11 cellular contexts compared by ENCODE assay signal in genomic region chr1:117673405-117673804, GRCh38.
DNase-seq lines count a peak whose midpoint lies in the region; ATAC-seq, FAIRE-seq and TF ChIP-seq lines count a peak whose summit lies in the region.
"Had no signal": no experiment of that assay in that cellular context is flagged by ENCODE, and none has a peak within 500 bp of the region (broad histone marks: within the 10 kb centered on the region; RNA-seq: fewer than 3 reads in every experiment).

No MANE protein-coding gene starts in this region.

- no peak overlapping the region for H3K27ac ChIP-seq in HEK293 (ENCODE audit: extremely low read depth, low read depth, low read length)
- no peak overlapping the region for H3K27ac ChIP-seq in astrocyte (ENCODE audit: low read depth, low read length)
- H3K27ac ChIP-seq in keratinocyte (ENCODE audit: control insufficient read depth, insufficient read depth, low read length): no peak overlapping the region
- H3K27ac ChIP-seq in Peyer's patch: no peak overlapping the region

- TF ChIP-seq POLR2A in Peyer's patch (IDR thresholded peaks at IDR 0.05): no peak

- DNase-seq in AG20443 (ENCODE audit: low spot score): peak; percentile 64
- DNase-seq in astrocyte (ENCODE audit: low read depth): peak; percentile 85
- peak; percentile 54 for DNase-seq in keratinocyte (ENCODE audit: low read depth, low spot score)
- no peak for DNase-seq in Peyer's patch
- DNase-seq in NCI-H1436 treated with DMSO at 0.1 percent for 48 hours (lab: John Stamatoyannopoulos, UW): no peak
- no peak for DNase-seq in NCI-H1092 treated with DMSO at 0.1 percent for 48 hours (lab: John Stamatoyannopoulos, UW)

- H3K4me2 ChIP-seq in astrocyte (ENCODE audit: low read length) (peak overlapping the region; percentile 33), keratinocyte (ENCODE audit: control insufficient read depth, extremely low read depth, insufficient read depth, low read depth, low read length) (no peak overlapping the region)

- no peaks in the 10 kb centered on the region for H3K4me1 ChIP-seq in HEK293 (ENCODE audit: control insufficient read depth, insufficient read depth, low read length)
- peaks cover 12% of the 10 kb centered on the region for H3K4me1 ChIP-seq in astrocyte (ENCODE audit: insufficient read depth, low read length)
- H3K4me1 ChIP-seq in keratinocyte (ENCODE audit: control insufficient read depth, extremely low read depth, insufficient read depth, low read length): peaks cover 3% of the 10 kb centered on the region
- peaks cover 0 to 21% (median 2%) of the 10 kb centered on the region in 4 donors for H3K4me1 ChIP-seq in Peyer's patch

- no peak overlapping the region for H2AFZ ChIP-seq in astrocyte (ENCODE audit: low read depth, low read length)
- H2AFZ ChIP-seq in keratinocyte (ENCODE audit: control insufficient read depth, low read length): no peak overlapping the region

- H3K9ac ChIP-seq in astrocyte (ENCODE audit: low read length): no peak overlapping the region
- no peak overlapping the region for H3K9ac ChIP-seq in keratinocyte (ENCODE audit: control insufficient read depth, extremely low read depth, insufficient read depth, low read length)

- H3K27me3 ChIP-seq in astrocyte (ENCODE audit: insufficient read depth, low read length) (no peaks in the 10 kb centered on the region), keratinocyte (ENCODE audit: control insufficient read depth, extremely low read depth, insufficient read depth, low read length) (no peaks in the 10 kb centered on the region), Peyer's patch (no peaks in the 10 kb centered on the region)

- H3K9me1 ChIP-seq in keratinocyte (ENCODE audit: control insufficient read depth, extremely low read depth, insufficient read depth, low read length): no peaks in the 10 kb centered on the region

- H3K9me3 ChIP-seq in HEK293 (ENCODE audit: control insufficient read depth, insufficient read depth, low read depth, low read length) (no peaks in the 10 kb centered on the region), astrocyte (ENCODE audit: insufficient read depth, low read depth, low read length) (no peaks in the 10 kb centered on the region), keratinocyte (ENCODE audit: control insufficient read depth, low read depth, low read length) (no peaks in the 10 kb centered on the region), Peyer's patch (no peaks in the 10 kb centered on the region)

- H3K4me3 Mint-ChIP-seq in astrocyte (ENCODE audit: unreplicated experiment): no peak overlapping the region
- H3K4me3 Mint-ChIP-seq: activated T-helper 1 cell treated with anti-CD3 and anti-CD28 coated beads, Interleukin-12 subunit alpha, Interleukin-12 subunit beta, Interleukin-2, Interleukin-4 antibody, amounts not matched to agents 30 ng/mL and 10 ng/mL and 1 ng/mL, durations not matched to agents 14 hours and 24 hours and 36 hours; central memory CD8-positive, alpha-beta T cell had no signal

- peaks cover 21% of the 10 kb centered on the region for H3K4me1 Mint-ChIP-seq in astrocyte (ENCODE audit: low read depth, unreplicated experiment)

- no peaks in the 10 kb centered on the region for H4K20me1 ChIP-seq in astrocyte (ENCODE audit: insufficient read depth, low read length)
- no peaks in the 10 kb centered on the region for H4K20me1 ChIP-seq in keratinocyte (ENCODE audit: control insufficient read depth, extremely low read depth, insufficient read depth, low read length)

- CTCF ChIA-PET in HEK293 (lab: Yijun Ruan, JAX): interaction anchor here (0.6 to 0.9 kb wide), 4 partner anchors 65 to 1935 kb away, joined by 3 to 4 read pairs (median 3); no protein-coding TSS in a partner anchor

- no peak for TF ChIP-seq CTCF in HEK293 (tag by site-specific recombination; IDR thresholded peaks at IDR 0.05)
- no peak for TF ChIP-seq CTCF in astrocyte (IDR thresholded peaks at IDR 0.05; ENCODE audit: insufficient read depth, low read depth, low read length)
- no peak for TF ChIP-seq CTCF in keratinocyte (optimal IDR thresholded peaks at IDR 0.05 in 1 of 3, IDR thresholded peaks at IDR 0.05 in 1 of 3, conservative IDR thresholded peaks at IDR 0.05 in 1 of 3; ENCODE audit: extremely low read depth in 1 of 3, insufficient read depth in 2 of 3, low read length in 3 of 3)
- no peak for TF ChIP-seq CTCF in Peyer's patch (IDR thresholded peaks at IDR 0.05)

- no peaks in the 10 kb centered on the region for H3K36me3 Mint-ChIP-seq in astrocyte (ENCODE audit: low read depth, unreplicated experiment)

- no peak overlapping the region for H3K27ac Mint-ChIP-seq in astrocyte (ENCODE audit: unreplicated experiment)
- H3K27ac Mint-ChIP-seq: activated T-helper 1 cell treated with anti-CD3 and anti-CD28 coated beads, Interleukin-12 subunit alpha, Interleukin-12 subunit beta, Interleukin-2, Interleukin-4 antibody, amounts not matched to agents 30 ng/mL and 10 ng/mL and 1 ng/mL, durations not matched to agents 14 hours and 24 hours and 36 hours had no signal

- H3K9me3 Mint-ChIP-seq in astrocyte (ENCODE audit: unreplicated experiment): no peaks in the 10 kb centered on the region
- H3K9me3 Mint-ChIP-seq: activated T-helper 1 cell treated with anti-CD3 and anti-CD28 coated beads, Interleukin-12 subunit alpha, Interleukin-12 subunit beta, Interleukin-2, Interleukin-4 antibody, amounts not matched to agents 30 ng/mL and 10 ng/mL and 1 ng/mL, durations not matched to agents 14 hours and 24 hours and 36 hours; central memory CD8-positive, alpha-beta T cell had no signal

- POLR2A ChIA-PET in HEK293 (lab: Yijun Ruan, JAX): no interaction called here

- peaks cover 25% of the 10 kb centered on the region for H3K27me3 Mint-ChIP-seq in astrocyte (ENCODE audit: low read depth, unreplicated experiment)
- H3K27me3 Mint-ChIP-seq: central memory CD8-positive, alpha-beta T cell had no signal

- dilution Hi-C loops in keratinocyte (cut with MboI; ENCODE audit: extremely low pct_ligation_motif_present, low sequenced_read_pairs): no loop called here

- no peak for ATAC-seq in HG03342 (IDR thresholded peaks at IDR 0.05; ENCODE audit: unreplicated experiment)

- H3K36me3 ChIP-seq in HEK293 (ENCODE audit: control insufficient read depth in 2 of 2, insufficient read depth in 1 of 2, low read length in 2 of 2): no peaks in the 10 kb centered on the region
- H3K36me3 ChIP-seq in astrocyte (ENCODE audit: insufficient read depth, low read length): no peaks in the 10 kb centered on the region
- no peaks in the 10 kb centered on the region for H3K36me3 ChIP-seq in keratinocyte (ENCODE audit: control insufficient read depth in 2 of 2, extremely low read depth in 1 of 2, insufficient read depth in 2 of 2, low read length in 2 of 2)
- H3K36me3 ChIP-seq in Peyer's patch: no peaks in the 10 kb centered on the region

- H3K79me2 ChIP-seq in astrocyte (ENCODE audit: insufficient read depth, low read length): no peaks in the 10 kb centered on the region
- H3K79me2 ChIP-seq in keratinocyte (ENCODE audit: control insufficient read depth, insufficient read depth, low read length): no peaks in the 10 kb centered on the region

- FAIRE-seq in astrocyte (lab: Jason Lieb, UNC) (peak; percentile 74), keratinocyte (lab: Jason Lieb, UNC) (no peak)
- FAIRE-seq: GM12891 had no signal

- H3K4me3 ChIP-seq in HEK293 (ENCODE audit: low read depth, low read length): no peak overlapping the region
- H3K4me3 ChIP-seq in astrocyte (ENCODE audit: insufficient read depth, low read depth, low read length): no peak overlapping the region
- no peak overlapping the region for H3K4me3 ChIP-seq in keratinocyte (ENCODE audit: control insufficient read depth in 2 of 3, extremely low read depth in 1 of 3, insufficient read depth in 2 of 3, low read depth in 1 of 3, low read length in 3 of 3)
- H3K4me3 ChIP-seq in Peyer's patch: no peak overlapping the region

TF ChIP-seq in HEK293, 187 proteins besides CTCF, POLR2A, EP300 and RAD21:
- TF ChIP-seq PBX3 (CRISPR knock-in tag; IDR thresholded peaks at IDR 0.05) (no peak), ZNF610 (tag by site-specific recombination; IDR thresholded peaks at IDR 0.05; ENCODE audit: borderline replicate concordance) (no peak), ZNF169 (tag by site-specific recombination; IDR thresholded peaks at IDR 0.05) (no peak), ZNF18 (tag by site-specific recombination; IDR thresholded peaks at IDR 0.05) (no peak), ZNF768 (tag by site-specific recombination; IDR thresholded peaks at IDR 0.05) (0 out of 2 replicates have a peak, but pooled peaks have one; percentile 52)

Comparison
In these comparisons a context has a peak if more than half of its experiments do, and no peak if none do; other contexts are left out.
1. DNase-seq: peak in AG20443 (single experiment), astrocyte (single experiment) and keratinocyte (single experiment); none in Peyer's patch (0 of 3), NCI-H1436 treated with DMSO at 0.1 percent for 48 hours (single experiment) and NCI-H1092 treated with DMSO at 0.1 percent for 48 hours (single experiment).